ENCODE assay signal across 24 cellular contexts in the genomic region with DNA sequence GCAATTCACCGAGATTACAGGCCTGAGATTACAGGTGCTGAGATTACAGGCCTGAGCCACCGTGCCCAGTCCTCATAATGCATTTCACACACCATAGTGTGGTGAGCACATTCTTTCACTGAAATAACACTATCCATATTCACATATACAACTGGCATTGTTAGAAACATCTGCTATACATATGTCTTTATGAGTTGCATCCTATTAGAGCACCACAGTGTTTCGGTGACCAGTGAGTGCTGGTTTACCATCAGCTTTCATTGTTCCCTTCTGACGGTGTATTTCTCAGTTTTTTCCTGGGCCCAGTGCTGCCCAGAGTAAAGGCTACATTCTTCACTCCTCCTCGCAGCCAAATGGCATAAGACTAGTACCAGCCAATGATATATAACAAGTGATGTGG.
"Had no signal": no experiment of that assay in that cellular context is flagged by ENCODE, and none has a peak within 500 bp of the region (broad histone marks: within the 10 kb centered on the region; RNA-seq: fewer than 3 reads in every experiment).

No MANE protein-coding gene starts in this region.

- H3K27ac ChIP-seq: left ventricle myocardium inferior, right atrium auricular region, upper lobe of left lung had no signal

- H3K4me2 ChIP-seq: smooth muscle cell had no signal

- DNase-seq: activated CD4-positive, alpha-beta memory T cell treated with anti-CD3 and anti-CD28 coated beads for 36 hours; activated CD4-positive, alpha-beta T cell treated with anti-CD3 and anti-CD28 coated beads for 48 hours; activated CD8-positive, alpha-beta memory T cell treated with anti-CD3 and anti-CD28 coated beads, Interleukin-2, amount 50 U/mL, for 4 hours; activated gamma-delta T cell treated with Interleukin-2 at 50 U/mL for 16 hours; activated naive CD4-positive, alpha-beta T cell treated with anti-CD3 and anti-CD28 coated beads, Interleukin-2, amount 50 U/mL, for 16 hours; activated T-cell treated with anti-CD3 and anti-CD28 coated beads, Interleukin-2, amount 50 U/mL, for 24 hours; amygdala; caudate nucleus; left ventricle myocardium inferior; mucosa of descending colon; stimulated activated CD4-positive, alpha-beta T cell treated with anti-CD3 and anti-CD28 coated beads, Interleukin-1b, Interleukin-23, amount 100 ng/mL, for 48 hours; stimulated activated CD4-positive, alpha-beta T cell treated with anti-CD3 and anti-CD28 coated beads, Interleukin-4, amount 100 ng/mL, for 4 hours; stimulated activated CD8-positive, alpha-beta memory T cell treated with anti-CD3 and anti-CD28 coated beads, Interleukin-4, amount 100 ng/mL, for 48 hours; stimulated activated naive CD8-positive, alpha-beta T cell treated with anti-CD3 and anti-CD28 coated beads, Interleukin-15, amount 100 ng/mL, for 72 hours; substantia nigra; upper lobe of left lung had no signal

- H3K4me3 Mint-ChIP-seq: activated CD4-positive, alpha-beta memory T cell treated with anti-CD3 and anti-CD28 coated beads for 36 hours; activated T-cell treated with anti-CD3 and anti-CD28 coated beads, Interleukin-2, amount 50 U/mL, for 24 hours; activated T-helper 17 cell treated with anti-CD3 and anti-CD28 coated beads, Interleukin-2, amount 50 U/mL, for 72 hours; natural killer cell treated with Interleukin-12 subunit alpha and Interleukin-12 subunit beta and Interleukin-15 and Interleukin-18, amount 100 ng/mL, for 72 hours; stimulated activated memory B cell treated with anti-CD40 and anti-IgM and Interleukin-4, amounts not matched to agents 10 μg/mL and 1 μg/mL and 100 μg/mL, for 72 hours; stimulated activated naive CD8-positive, alpha-beta T cell treated with anti-CD3 and anti-CD28 coated beads, Interleukin-15, amount 100 ng/mL, for 72 hours had no signal

- H3K4me3 ChIP-seq: left ventricle myocardium inferior, lung, mucosa of descending colon, right atrium auricular region, smooth muscle cell, upper lobe of left lung had no signal

- H3K27me3 Mint-ChIP-seq: activated CD4-positive, alpha-beta memory T cell treated with anti-CD3 and anti-CD28 coated beads for 36 hours; activated T-cell treated with anti-CD3 and anti-CD28 coated beads, Interleukin-2, amount 50 U/mL, for 24 hours; activated T-helper 17 cell treated with anti-CD3 and anti-CD28 coated beads, Interleukin-2, amount 50 U/mL, for 72 hours; natural killer cell treated with Interleukin-12 subunit alpha and Interleukin-12 subunit beta and Interleukin-15 and Interleukin-18, amount 100 ng/mL, for 72 hours; stimulated activated memory B cell treated with anti-CD40 and anti-IgM and Interleukin-4, amounts not matched to agents 10 μg/mL and 1 μg/mL and 100 μg/mL, for 72 hours; stimulated activated naive CD8-positive, alpha-beta T cell treated with anti-CD3 and anti-CD28 coated beads, Interleukin-15, amount 100 ng/mL, for 72 hours had no signal

- H3K4me1 Mint-ChIP-seq: activated T-helper 17 cell treated with anti-CD3 and anti-CD28 coated beads, Interleukin-2, amount 50 U/mL, for 72 hours; stimulated activated naive CD8-positive, alpha-beta T cell treated with anti-CD3 and anti-CD28 coated beads, Interleukin-15, amount 100 ng/mL, for 72 hours had no signal

- H3K27ac Mint-ChIP-seq: activated CD4-positive, alpha-beta memory T cell treated with anti-CD3 and anti-CD28 coated beads for 36 hours; activated T-cell treated with anti-CD3 and anti-CD28 coated beads, Interleukin-2, amount 50 U/mL, for 24 hours; activated T-helper 17 cell treated with anti-CD3 and anti-CD28 coated beads, Interleukin-2, amount 50 U/mL, for 72 hours; natural killer cell treated with Interleukin-12 subunit alpha and Interleukin-12 subunit beta and Interleukin-15 and Interleukin-18, amount 100 ng/mL, for 72 hours; stimulated activated memory B cell treated with anti-CD40 and anti-IgM and Interleukin-4, amounts not matched to agents 10 μg/mL and 1 μg/mL and 100 μg/mL, for 72 hours; stimulated activated naive CD8-positive, alpha-beta T cell treated with anti-CD3 and anti-CD28 coated beads, Interleukin-15, amount 100 ng/mL, for 72 hours had no signal

- H3K4me1 ChIP-seq: left ventricle myocardium inferior, right atrium auricular region, upper lobe of left lung had no signal

- ATAC-seq: activated CD4-positive, CD25-positive, alpha-beta regulatory T cell treated with anti-CD3 and anti-CD28 coated beads, Interleukin-2, amount 50 U/mL, for 24 hours; activated T-helper 17 cell treated with anti-CD3 and anti-CD28 coated beads, Interleukin-2, amount 50 U/mL, for 72 hours; esophagus mucosa; mucosa of descending colon; natural killer cell treated with Interleukin-12 subunit alpha and Interleukin-12 subunit beta and Interleukin-15 and Interleukin-18, amount 100 ng/mL, for 72 hours; stimulated activated memory B cell treated with anti-CD40 and anti-IgM and Interleukin-4, amounts not matched to agents 10 μg/mL and 1 μg/mL and 100 μg/mL, for 72 hours; stimulated activated naive CD8-positive, alpha-beta T cell treated with anti-CD3 and anti-CD28 coated beads, Interleukin-15, amount 100 ng/mL, for 72 hours had no signal

- H3K36me3 Mint-ChIP-seq: activated CD4-positive, alpha-beta memory T cell treated with anti-CD3 and anti-CD28 coated beads for 36 hours; natural killer cell treated with Interleukin-12 subunit alpha and Interleukin-12 subunit beta and Interleukin-15 and Interleukin-18, amount 100 ng/mL, for 72 hours had no signal

- H3K9me3 Mint-ChIP-seq: activated CD4-positive, alpha-beta memory T cell treated with anti-CD3 and anti-CD28 coated beads for 36 hours; activated T-cell treated with anti-CD3 and anti-CD28 coated beads, Interleukin-2, amount 50 U/mL, for 24 hours; activated T-helper 17 cell treated with anti-CD3 and anti-CD28 coated beads, Interleukin-2, amount 50 U/mL, for 72 hours; natural killer cell treated with Interleukin-12 subunit alpha and Interleukin-12 subunit beta and Interleukin-15 and Interleukin-18, amount 100 ng/mL, for 72 hours; stimulated activated memory B cell treated with anti-CD40 and anti-IgM and Interleukin-4, amounts not matched to agents 10 μg/mL and 1 μg/mL and 100 μg/mL, for 72 hours; stimulated activated naive CD8-positive, alpha-beta T cell treated with anti-CD3 and anti-CD28 coated beads, Interleukin-15, amount 100 ng/mL, for 72 hours had no signal

- H3K27me3 ChIP-seq: right atrium auricular region, upper lobe of left lung had no signal

- H3K9me3 ChIP-seq: left ventricle myocardium inferior, mucosa of descending colon, right atrium auricular region, upper lobe of left lung had no signal

- H3K36me3 ChIP-seq: right atrium auricular region had no signal
